In genomic region chr2:64640153-64641044, GRCh38 we compare ENCODE assay signal across 1 cellular context.
TF ChIP-seq lines count a peak whose summit lies in the region.

No MANE protein-coding gene starts in this region.

TF ChIP-seq in HCT116, 20 proteins besides CTCF, POLR2A, EP300 and RAD21 (continued from another document):
- no peak for TF ChIP-seq ATF3 (IDR thresholded peaks at IDR 0.05)
- TF ChIP-seq EZH2 (IDR thresholded peaks at IDR 0.05) = no peak
- TF ChIP-seq ZNF274 (IDR thresholded peaks at IDR 0.05; ENCODE audit: low read depth, low read length) = no peak
- TF ChIP-seq MAX (IDR thresholded peaks at IDR 0.05) = no peak
- TF ChIP-seq POLR2AphosphoS5 (IDR thresholded peaks at IDR 0.05; ENCODE audit: low read depth, low read length) = no peak
- no peak for TF ChIP-seq JUND (IDR thresholded peaks at IDR 0.05)
- no peak for TF ChIP-seq SP1 (IDR thresholded peaks at IDR 0.05; ENCODE audit: low read depth)
